ENCODE assay signal across 8 cellular contexts in the genomic region with DNA sequence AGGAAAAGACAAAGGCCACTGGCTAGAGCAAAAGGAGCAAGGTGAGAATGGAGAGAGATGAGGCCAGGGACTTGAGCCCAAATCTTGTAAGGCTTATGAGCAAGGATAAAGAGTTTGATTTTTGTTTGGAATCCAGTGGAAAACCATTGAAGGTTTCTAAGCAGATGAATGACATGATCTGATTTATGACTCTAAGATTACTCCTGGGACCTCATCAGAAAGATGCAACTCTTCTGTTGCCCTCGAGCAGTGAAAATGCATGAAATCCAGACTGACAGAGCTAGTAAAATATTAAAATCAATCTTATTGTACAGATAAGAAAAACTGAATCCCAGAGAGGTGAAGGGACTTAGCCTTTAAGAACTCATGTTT. TPM values are rescaled to one million over a fixed set of nuclear protein-coding genes. Genes with fewer than 3 reads are reported as not detected.
DNase-seq lines count a peak whose midpoint lies in the region; ATAC-seq and TF ChIP-seq lines count a peak whose summit lies in the region.

No MANE protein-coding gene starts in this region.

- no peaks in the 10 kb centered on the region for H3K9me3 ChIP-seq in BLaER1 treated with 17β-estradiol and CSF1 and Interleukin-3, amounts not matched to agents 10 nM and 100 nM (replicated peaks in 1 of 11)
- H3K9me3 ChIP-seq in MM.1S (replicated peaks; ENCODE audit: insufficient read depth, low read length) (no peaks in the 10 kb centered on the region), ectodermal cell (ENCODE audit: control insufficient read depth, low read length) (no peaks in the 10 kb centered on the region)

- no peaks in the 10 kb centered on the region for H3K9me2 ChIP-seq in MM.1S (replicated peaks; ENCODE audit: insufficient read depth, low read length)

- WGBS in ectodermal cell, 2 experiments: 78 to 82% methylated on average over 1 of the region's 1 CpG

- H3K9me3 Mint-ChIP-seq in nephron progenitor cell: no peaks in the 10 kb centered on the region

- H3K36me3 ChIP-seq in BLaER1 treated with 17β-estradiol and CSF1 and Interleukin-3, amounts not matched to agents 10 nM and 100 nM: peaks cover 0 to 14% (median 6%) of the 10 kb centered on the region in 11 experiments; a peak in 6 of 22 replicates
- H3K36me3 ChIP-seq in MM.1S (replicated peaks; ENCODE audit: insufficient read depth, low read length): no peaks in the 10 kb centered on the region
- no peaks in the 10 kb centered on the region for H3K36me3 ChIP-seq in ectodermal cell (ENCODE audit: control insufficient read depth, insufficient read depth, low read length)

- no peak for ATAC-seq in HG03432 (IDR thresholded peaks at IDR 0.05; ENCODE audit: unreplicated experiment)
- ATAC-seq in GM21737 (IDR thresholded peaks at IDR 0.05; ENCODE audit: unreplicated experiment): no peak

- H3K27me3 ChIP-seq in BLaER1 treated with 17β-estradiol and CSF1 and Interleukin-3, amounts not matched to agents 10 nM and 100 nM: no peaks in the 10 kb centered on the region
- no peaks in the 10 kb centered on the region for H3K27me3 ChIP-seq in MM.1S (replicated peaks; ENCODE audit: insufficient read depth, low read length)
- no peaks in the 10 kb centered on the region for H3K27me3 ChIP-seq in ectodermal cell (ENCODE audit: control insufficient read depth, insufficient read depth, low read length, poor library complexity, severe bottlenecking)

- peaks cover 11% of the 10 kb centered on the region for H3F3A ChIP-seq in MM.1S (ENCODE audit: insufficient read depth, low read length)

- peaks cover 54% of the 10 kb centered on the region for H3K79me2 ChIP-seq in MM.1S (ENCODE audit: low read length)

- peak overlapping the region; percentile 97 for H3K4me3 Mint-ChIP-seq in nephron progenitor cell

- DNase-seq in MM.1S (no peak), nephron progenitor cell (no peak), islet precursor cell (no peak), NCI-H345 (lab: John Stamatoyannopoulos, UW) (no peak)

- peak overlapping the region; percentile 95 for H2AFZ ChIP-seq in MM.1S (ENCODE audit: low read length)

- H3K9ac ChIP-seq in BLaER1 treated with 17β-estradiol and CSF1 and Interleukin-3, amounts not matched to agents 10 nM and 100 nM: peak overlapping the region; percentile 63 to 88 (median 80); a peak in 21 of 22 replicates
- peak overlapping the region; percentile 86 for H3K9ac ChIP-seq in MM.1S (ENCODE audit: low read length)

- peak overlapping the region; percentile 65 to 93 (median 80) for H3K4me3 ChIP-seq in BLaER1 treated with 17β-estradiol and CSF1 and Interleukin-3, amounts not matched to agents 10 nM and 100 nM
- peak overlapping the region; percentile 91 for H3K4me3 ChIP-seq in MM.1S (ENCODE audit: low read length)
- peak overlapping the region; percentile 86 for H3K4me3 ChIP-seq in ectodermal cell (ENCODE audit: insufficient read depth, low read depth, low read length)

- peak overlapping the region in 7 of 11 experiments; percentile 76 to 85 (median 83); a peak in 13 of 22 replicates for H3K27ac ChIP-seq in BLaER1 treated with 17β-estradiol and CSF1 and Interleukin-3, amounts not matched to agents 10 nM and 100 nM
- H3K27ac ChIP-seq in MM.1S (ENCODE audit: low read length) (peak overlapping the region; percentile 93; the same call in 1 of the 2 replicates), ectodermal cell (ENCODE audit: insufficient read depth, low read depth, low read length, poor library complexity, severe bottlenecking) (no peak overlapping the region)

- H3K4me1 ChIP-seq in BLaER1 treated with 17β-estradiol and CSF1 and Interleukin-3, amounts not matched to agents 10 nM and 100 nM: peaks cover 18 to 64% (median 35%) of the 10 kb centered on the region in 10 experiments
- H3K4me1 ChIP-seq in MM.1S (ENCODE audit: low read length) (peaks cover 10% of the 10 kb centered on the region; the same call in 1 of the 2 replicates), ectodermal cell (ENCODE audit: control insufficient read depth, insufficient read depth, low read length) (peaks cover 7% of the 10 kb centered on the region)

- peaks cover 0 to 10% (median 3%) of the 10 kb centered on the region in 11 experiments; a peak in 6 of 22 replicates for H4K20me1 ChIP-seq in BLaER1 treated with 17β-estradiol and CSF1 and Interleukin-3, amounts not matched to agents 10 nM and 100 nM
- H4K20me1 ChIP-seq in MM.1S (ENCODE audit: insufficient read depth, low read length): no peaks in the 10 kb centered on the region

- H3K4me1 Mint-ChIP-seq in nephron progenitor cell: peaks cover 26% of the 10 kb centered on the region

- no peaks in the 10 kb centered on the region for H3K36me3 Mint-ChIP-seq in nephron progenitor cell (ENCODE audit: low read depth)

- H3K27ac Mint-ChIP-seq in nephron progenitor cell: peak overlapping the region; percentile 91

- H3K4me2 ChIP-seq in BLaER1 treated with 17β-estradiol and CSF1 and Interleukin-3, amounts not matched to agents 10 nM and 100 nM: peak overlapping the region; percentile 79 to 97 (median 88)
- peak overlapping the region; percentile 89 for H3K4me2 ChIP-seq in MM.1S (ENCODE audit: low read depth, low read length)

- peaks cover 5% of the 10 kb centered on the region for H3K27me3 Mint-ChIP-seq in nephron progenitor cell (ENCODE audit: low read depth, poor library complexity)

- no peak for TF ChIP-seq CTCF in MM.1S (IDR thresholded peaks at IDR 0.05; ENCODE audit: low read length)
- no peak for TF ChIP-seq CTCF in nephron progenitor cell (IDR thresholded peaks at IDR 0.05)

RNA-seq across cellular contexts. Expression of gene MFAP3, which starts 0.7 kb away (rescaled TPM):
- 48.7 TPM for polyA plus RNA-seq in ectodermal cell (2013, experiment 1 of 4)
- polyA plus RNA-seq in ectodermal cell (2013, experiment 2 of 4): 54.1 TPM
- 36.7 TPM for polyA plus RNA-seq in ectodermal cell (2013, experiment 3 of 4)
- 41.3 TPM for polyA plus RNA-seq in ectodermal cell (2013, experiment 4 of 4)

RNA-seq across cellular contexts. Expression of gene FAM114A2, which starts 0.7 kb away (rescaled TPM):
- polyA plus RNA-seq in ectodermal cell (2013, experiment 1 of 4): 19.3 TPM
- polyA plus RNA-seq in ectodermal cell (2013, experiment 2 of 4): 27.7 TPM
- 14.0 TPM for polyA plus RNA-seq in ectodermal cell (2013, experiment 3 of 4)
- polyA plus RNA-seq in ectodermal cell (2013, experiment 4 of 4): 17.6 TPM
